22 cellular contexts compared by ENCODE assay signal in genomic region chr14:34181308-34181707, GRCh38.
A peak's percentile ranks its signal among the peaks of the same experiment; 100 is the strongest.
DNase-seq lines count a peak whose midpoint lies in the region; ATAC-seq and TF ChIP-seq lines count a peak whose summit lies in the region.
"Had no signal": no experiment of that assay in that cellular context is flagged by ENCODE, and none has a peak within 500 bp of the region (broad histone marks: within the 10 kb centered on the region; RNA-seq: fewer than 3 reads in every experiment).

No MANE protein-coding gene starts in this region.

- peak overlapping the region; percentile 50 for H3K4me3 Mint-ChIP-seq in nephron progenitor cell
- H3K4me3 Mint-ChIP-seq: activated CD8-positive, alpha-beta memory T cell treated with anti-CD3 and anti-CD28 coated beads, Interleukin-2, amount 10 ng/mL, durations not matched to agents 7 days and 5 days; activated naive CD8-positive, alpha-beta T cell treated with anti-CD3 and anti-CD28 coated beads, Interleukin-2, amount 10 ng/mL, durations not matched to agents 7 days and 5 days; CD8-positive, alpha-beta memory T cell; natural killer cell treated with Interleukin-12 subunit alpha and Interleukin-12 subunit beta and Interleukin-15 and Interleukin-18, amount 100 ng/mL, for 72 hours; stimulated activated naive CD8-positive, alpha-beta T cell treated with anti-CD3 and anti-CD28 coated beads, Interleukin-15, amount 100 ng/mL, for 72 hours had no signal

- no peaks in the 10 kb centered on the region for H3K27me3 Mint-ChIP-seq in nephron progenitor cell (ENCODE audit: low read depth, poor library complexity)
- H3K27me3 Mint-ChIP-seq: activated CD8-positive, alpha-beta memory T cell treated with anti-CD3 and anti-CD28 coated beads, Interleukin-2, amount 10 ng/mL, durations not matched to agents 7 days and 5 days; CD8-positive, alpha-beta memory T cell; stimulated activated naive CD8-positive, alpha-beta T cell treated with anti-CD3 and anti-CD28 coated beads, Interleukin-15, amount 100 ng/mL, for 72 hours had no signal

- ATAC-seq in HG02885 (IDR thresholded peaks at IDR 0.05; ENCODE audit: poor library complexity, unreplicated experiment) (peak; percentile 32), HG03378 (IDR thresholded peaks at IDR 0.05; ENCODE audit: unreplicated experiment) (no peak)
- ATAC-seq: activated CD8-positive, alpha-beta memory T cell treated with anti-CD3 and anti-CD28 coated beads, Interleukin-2, amount 10 ng/mL, durations not matched to agents 7 days and 5 days; natural killer cell treated with Interleukin-12 subunit alpha and Interleukin-12 subunit beta and Interleukin-15 and Interleukin-18, amount 100 ng/mL, for 72 hours; stimulated activated naive CD8-positive, alpha-beta T cell treated with anti-CD3 and anti-CD28 coated beads, Interleukin-15, amount 100 ng/mL, for 72 hours had no signal

- peaks cover 77% of the 10 kb centered on the region for H3K4me1 Mint-ChIP-seq in nephron progenitor cell
- H3K4me1 Mint-ChIP-seq: activated CD8-positive, alpha-beta memory T cell treated with anti-CD3 and anti-CD28 coated beads, Interleukin-2, amount 10 ng/mL, durations not matched to agents 7 days and 5 days; activated naive CD8-positive, alpha-beta T cell treated with anti-CD3 and anti-CD28 coated beads, Interleukin-2, amount 10 ng/mL, durations not matched to agents 7 days and 5 days; CD8-positive, alpha-beta memory T cell had no signal

- TF ChIP-seq CTCF in nephron progenitor cell (IDR thresholded peaks at IDR 0.05), result no peak

- peak overlapping the region; percentile 99 for H3K27ac Mint-ChIP-seq in nephron progenitor cell
- H3K27ac Mint-ChIP-seq: activated CD8-positive, alpha-beta memory T cell treated with anti-CD3 and anti-CD28 coated beads, Interleukin-2, amount 10 ng/mL, durations not matched to agents 7 days and 5 days; activated naive CD8-positive, alpha-beta T cell treated with anti-CD3 and anti-CD28 coated beads, Interleukin-2, amount 10 ng/mL, durations not matched to agents 7 days and 5 days; CD8-positive, alpha-beta memory T cell; natural killer cell treated with Interleukin-12 subunit alpha and Interleukin-12 subunit beta and Interleukin-15 and Interleukin-18, amount 100 ng/mL, for 72 hours; stimulated activated naive CD8-positive, alpha-beta T cell treated with anti-CD3 and anti-CD28 coated beads, Interleukin-15, amount 100 ng/mL, for 72 hours had no signal

- H3K36me3 Mint-ChIP-seq in nephron progenitor cell (ENCODE audit: low read depth), result no peaks in the 10 kb centered on the region
- H3K36me3 Mint-ChIP-seq: activated CD8-positive, alpha-beta memory T cell treated with anti-CD3 and anti-CD28 coated beads, Interleukin-2, amount 10 ng/mL, durations not matched to agents 7 days and 5 days; activated naive CD8-positive, alpha-beta T cell treated with anti-CD3 and anti-CD28 coated beads, Interleukin-2, amount 10 ng/mL, durations not matched to agents 7 days and 5 days; natural killer cell treated with Interleukin-12 subunit alpha and Interleukin-12 subunit beta and Interleukin-15 and Interleukin-18, amount 100 ng/mL, for 72 hours had no signal

- H3K9me3 Mint-ChIP-seq in nephron progenitor cell, result no peaks in the 10 kb centered on the region
- H3K9me3 Mint-ChIP-seq: activated naive CD8-positive, alpha-beta T cell treated with anti-CD3 and anti-CD28 coated beads, Interleukin-2, amount 10 ng/mL, durations not matched to agents 7 days and 5 days; CD8-positive, alpha-beta memory T cell; stimulated activated naive CD8-positive, alpha-beta T cell treated with anti-CD3 and anti-CD28 coated beads, Interleukin-15, amount 100 ng/mL, for 72 hours had no signal

- DNase-seq in DMS153 treated with DMSO at 0.1 percent for 48 hours (lab: John Stamatoyannopoulos, UW; ENCODE audit: unreplicated experiment) (peak; percentile 29), NCI-H748 treated with DMSO at 0.1 percent for 48 hours (lab: John Stamatoyannopoulos, UW) (peak; percentile 17), nephron progenitor cell (peak; percentile 26), HCEC 1CT (no peak), AG08395 (ENCODE audit: low spot score) (no peak)
- no peak for DNase-seq in stimulated activated CD4-positive, alpha-beta T cell treated with anti-CD3 and anti-CD28 coated beads, Interleukin-1b, Interleukin-23, amount 100 ng/mL, for 48 hours
- DNase-seq: activated CD4-positive, alpha-beta T cell treated with anti-CD3 and anti-CD28 coated beads for 48 hours; activated CD8-positive, alpha-beta memory T cell treated with anti-CD3 and anti-CD28 coated beads, Interleukin-2, amount 10 ng/mL, durations not matched to agents 7 days and 5 days; activated naive CD8-positive, alpha-beta T cell treated with anti-CD3 and anti-CD28 coated beads, Interleukin-2, amount 10 ng/mL, durations not matched to agents 7 days and 5 days; CD8-positive, alpha-beta memory T cell; cerebellar nuclear complex; effector CD8-positive, alpha-beta T cell; foreskin melanocyte; midbrain; NCI-H146; psoas muscle; stimulated activated CD4-positive, alpha-beta T cell treated with anti-CD3 and anti-CD28 coated beads, Interleukin-4, amount 100 ng/mL, for 24 hours; stimulated activated naive CD8-positive, alpha-beta T cell treated with anti-CD3 and anti-CD28 coated beads, Interleukin-15, amount 100 ng/mL, for 72 hours; transverse colon had no signal

Comparison
In these comparisons a context has a peak if more than half of its experiments do, and no peak if none do; other contexts are left out.
1. DNase-seq: peak in DMS153 treated with DMSO at 0.1 percent for 48 hours (single experiment), NCI-H748 treated with DMSO at 0.1 percent for 48 hours (single experiment) and nephron progenitor cell (single experiment); none in HCEC 1CT (single experiment), stimulated activated CD4-positive, alpha-beta T cell treated with anti-CD3 and anti-CD28 coated beads, Interleukin-1b, Interleukin-23, amount 100 ng/mL, for 48 hours (single experiment) and AG08395 (single experiment).